1 cellular context compared by ENCODE assay signal in the genomic region with DNA sequence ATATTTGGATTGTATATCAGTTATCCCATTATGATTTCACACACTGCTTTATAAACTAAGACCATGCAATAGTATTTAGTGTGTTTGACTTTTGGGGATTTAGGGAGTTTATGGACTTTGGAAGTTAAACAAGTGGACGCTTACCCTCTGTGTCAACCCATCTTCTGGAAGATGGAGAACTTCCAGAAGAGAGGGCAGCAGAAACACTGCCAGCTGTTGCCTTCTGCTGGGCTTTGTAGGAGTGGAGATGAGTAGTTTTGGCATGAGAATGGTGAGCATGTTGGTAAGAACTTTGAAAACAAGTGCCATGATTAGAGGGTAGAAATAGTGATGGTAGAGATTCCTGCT.
TF ChIP-seq lines count a peak whose summit lies in the region.

No MANE protein-coding gene starts in this region.

TF ChIP-seq in HepG2, 621 proteins besides CTCF, POLR2A, EP300 and RAD21:
- TF ChIP-seq GFI1 (CRISPR knock-in tag; IDR thresholded peaks at IDR 0.05; ENCODE audit: borderline replicate concordance) (peak; percentile 78; the same call in 1 of the 2 replicates), HNF4A (CRISPR knock-in tag; IDR thresholded peaks at IDR 0.05) (peak; percentile 52), MZF1 (CRISPR knock-in tag; IDR thresholded peaks at IDR 0.05; ENCODE audit: borderline replicate concordance) (0 out of 2 replicates have a peak, but pooled peaks have one; percentile 31)
- TF ChIP-seq, protein P1, sequence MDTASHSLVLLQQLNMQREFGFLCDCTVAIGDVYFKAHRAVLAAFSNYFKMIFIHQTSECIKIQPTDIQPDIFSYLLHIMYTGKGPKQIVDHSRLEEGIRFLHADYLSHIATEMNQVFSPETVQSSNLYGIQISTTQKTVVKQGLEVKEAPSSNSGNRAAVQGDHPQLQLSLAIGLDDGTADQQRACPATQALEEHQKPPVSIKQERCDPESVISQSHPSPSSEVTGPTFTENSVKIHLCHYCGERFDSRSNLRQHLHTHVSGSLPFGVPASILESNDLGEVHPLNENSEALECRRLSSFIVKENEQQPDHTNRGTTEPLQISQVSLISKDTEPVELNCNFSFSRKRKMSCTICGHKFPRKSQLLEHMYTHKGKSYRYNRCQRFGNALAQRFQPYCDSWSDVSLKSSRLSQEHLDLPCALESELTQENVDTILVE (CRISPR knock-in tag; IDR thresholded peaks at IDR 0.05) = no peak
